Comparison of ENCODE assay signal across 9 cellular contexts in the genomic region with DNA sequence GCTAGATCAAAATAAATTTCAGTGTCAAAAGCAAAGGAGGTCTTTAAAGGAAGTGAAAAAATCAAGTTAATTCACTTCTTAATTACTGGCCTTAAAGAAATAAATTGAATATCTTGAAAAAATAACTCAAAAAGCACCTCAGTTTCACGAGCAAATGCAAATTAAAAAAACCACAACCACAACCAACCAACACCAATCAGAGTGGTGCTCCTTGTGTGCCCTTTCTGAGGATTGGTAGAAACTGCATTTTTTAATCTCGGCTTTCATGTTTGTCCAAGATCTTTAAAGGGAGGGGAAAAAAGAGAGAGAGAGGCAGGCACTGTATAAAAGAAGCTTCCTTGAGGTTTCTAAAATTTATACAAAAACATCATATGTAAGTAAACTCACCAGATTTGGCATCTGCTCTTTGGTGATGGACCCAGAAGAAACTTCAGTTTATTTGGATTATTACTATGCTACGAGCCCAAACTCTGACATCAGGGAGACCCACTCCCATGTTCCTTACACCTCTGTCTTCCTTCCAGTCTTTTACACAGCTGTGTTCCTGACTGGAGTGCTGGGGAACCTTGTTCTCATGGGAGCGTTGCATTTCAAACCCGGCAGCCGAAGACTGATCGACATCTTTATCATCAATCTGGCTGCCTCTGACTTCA. TPM values are rescaled to one million over a fixed set of nuclear protein-coding genes. Genes with fewer than 3 reads are reported as not detected.
A peak's percentile ranks its signal among the peaks of the same experiment; 100 is the strongest.
DNase-seq lines count a peak whose midpoint lies in the region; ATAC-seq and TF ChIP-seq lines count a peak whose summit lies in the region.
"Had no signal": no experiment of that assay in that cellular context is flagged by ENCODE, and none has a peak within 500 bp of the region (broad histone marks: within the 10 kb centered on the region; RNA-seq: fewer than 3 reads in every experiment).

A gene (plus strand): TSS at position 357 of the 653 bp plus-strand sequence. CDS start 56 bp downstream, at position 413.

- ATAC-seq in activated T-cell treated with anti-CD3 and anti-CD28 coated beads, Interleukin-2, amount 50 U/mL, for 4 hours: no peak
- peak; percentile 24 for ATAC-seq in HG02610 (IDR thresholded peaks at IDR 0.05; ENCODE audit: unreplicated experiment)

- intact Hi-C loops in transverse colon (cut with DNase I; ENCODE audit: low total_unique reads) (no loop called here), posterior vena cava (cut with DNase I) (no loop called here)

- H3K9me3 ChIP-seq in SU-DHL-6 (ENCODE audit: insufficient read depth, low read length) (no peaks in the 10 kb centered on the region), transverse colon (no peaks in the 10 kb centered on the region), Karpas-422 (ENCODE audit: low read length) (no peaks in the 10 kb centered on the region)

- H3K27me3 ChIP-seq in SU-DHL-6 (ENCODE audit: low read length) (no peaks in the 10 kb centered on the region), transverse colon (no peaks in the 10 kb centered on the region), Karpas-422 (ENCODE audit: low read length) (no peaks in the 10 kb centered on the region)

- no peaks in the 10 kb centered on the region for H3K4me1 ChIP-seq in transverse colon
- H3K4me1 ChIP-seq in Karpas-422 (ENCODE audit: low read length): no peaks in the 10 kb centered on the region; the same call in 1 of the 2 replicates

- H3K27ac ChIP-seq in SU-DHL-6 (ENCODE audit: low read depth, low read length) (peak within 1 kb of the TSS; percentile 97), transverse colon (peak within 1 kb of the TSS; percentile 45 to 60 (median 54)), Karpas-422 (ENCODE audit: low read length) (no peak within 1 kb of the TSS)

- H3K4me3 Mint-ChIP-seq in activated T-cell treated with anti-CD3 and anti-CD28 coated beads, Interleukin-2, amount 50 U/mL, for 4 hours: peak within 1 kb of the TSS; percentile 58

- H3K36me3 ChIP-seq in SU-DHL-6 (ENCODE audit: low read length) (no peaks in the 10 kb centered on the region; the same call in 1 of the 2 replicates), transverse colon (no peaks in the 10 kb centered on the region), Karpas-422 (ENCODE audit: insufficient read depth, low read length) (no peaks in the 10 kb centered on the region)

- H3K79me2 ChIP-seq in SU-DHL-6 (ENCODE audit: insufficient read depth, low read length) (peaks cover 34% of the 10 kb centered on the region), Karpas-422 (ENCODE audit: low read length) (no peaks in the 10 kb centered on the region)

- TF ChIP-seq CTCF in SU-DHL-6 (IDR thresholded peaks at IDR 0.05; ENCODE audit: insufficient read depth, low read length, poor library complexity, severe bottlenecking) (no peak), transverse colon (IDR thresholded peaks at IDR 0.05) (no peak)

- peak within 1 kb of the TSS; percentile 61 for H3K9ac ChIP-seq in SU-DHL-6 (ENCODE audit: low read length)
- H3K9ac ChIP-seq in Karpas-422 (ENCODE audit: low read length): no peak within 1 kb of the TSS

- no peak for TF ChIP-seq EP300 in transverse colon (IDR thresholded peaks at IDR 0.05; ENCODE audit: low read depth)

- H3K9me2 ChIP-seq in SU-DHL-6 (replicated peaks; ENCODE audit: insufficient read depth, low read length): no peaks in the 10 kb centered on the region
- H3K9me2 ChIP-seq in Karpas-422 (replicated peaks; ENCODE audit: insufficient read depth, low read length): no peaks in the 10 kb centered on the region

- DNase-seq in activated T-cell treated with anti-CD3 and anti-CD28 coated beads, Interleukin-2, amount 50 U/mL, for 4 hours: no peak
- DNase-seq in activated T-cell treated with anti-CD3 and anti-CD28 coated beads, Interleukin-2, amount 50 U/mL, for 48 hours: no peak
- DNase-seq in transverse colon (no peak), posterior vena cava (ENCODE audit: low spot score) (no peak), Karpas-422 (no peak), cerebellum (ENCODE audit: low spot score) (no peak)
- DNase-seq: activated CD4-positive, alpha-beta T cell treated with anti-CD3 and anti-CD28 coated beads, Interleukin-2, amount 50 U/mL, for 48 hours had no signal

- WGBS in transverse colon (ENCODE audit: low coverage in 1 of 2), 2 donors: 48 to 64% methylated on average over 3 to 7 of the region's 7 CpGs

- H3K4me2 ChIP-seq in SU-DHL-6 (ENCODE audit: low read depth, low read length, poor library complexity, severe bottlenecking) (peak within 1 kb of the TSS; percentile 88), Karpas-422 (ENCODE audit: low read depth, low read length, poor library complexity, severe bottlenecking) (no peak within 1 kb of the TSS)

- H3K27me3 Mint-ChIP-seq in activated T-cell treated with anti-CD3 and anti-CD28 coated beads, Interleukin-2, amount 50 U/mL, for 4 hours (ENCODE audit: low read depth): no peaks in the 10 kb centered on the region

- H2AFZ ChIP-seq in SU-DHL-6 (ENCODE audit: low read depth, low read length, severe bottlenecking) (no peak within 1 kb of the TSS), Karpas-422 (ENCODE audit: low read length) (no peak within 1 kb of the TSS)

- H3K9me3 Mint-ChIP-seq in activated T-cell treated with anti-CD3 and anti-CD28 coated beads, Interleukin-2, amount 50 U/mL, for 4 hours: no peaks in the 10 kb centered on the region

- in situ Hi-C loops in transverse colon (cut with MboI; ENCODE audit: low pct_ligation_motif_present in 1 of 4, low pct_unique_long_range_greater_than_20kb in 1 of 4, low sequenced_read_pairs in 3 of 4): no loop called here

- H3K36me3 Mint-ChIP-seq in activated T-cell treated with anti-CD3 and anti-CD28 coated beads, Interleukin-2, amount 50 U/mL, for 4 hours (ENCODE audit: insufficient read depth): no peaks in the 10 kb centered on the region

- peaks cover 10% of the 10 kb centered on the region for H3K4me1 Mint-ChIP-seq in activated T-cell treated with anti-CD3 and anti-CD28 coated beads, Interleukin-2, amount 50 U/mL, for 4 hours (ENCODE audit: low read depth)

- H3F3A ChIP-seq in SU-DHL-6 (ENCODE audit: insufficient read depth): peaks cover 38% of the 10 kb centered on the region

- H3K4me3 ChIP-seq in SU-DHL-6 (ENCODE audit: insufficient read depth, low read length, poor library complexity, severe bottlenecking) (peak within 1 kb of the TSS; percentile 72), transverse colon (peak within 1 kb of the TSS in 3 of 4 donors; percentile 18 to 19 (median 19)), Karpas-422 (ENCODE audit: low read length) (no peak within 1 kb of the TSS)

- no peak for TF ChIP-seq POLR2A in transverse colon (IDR thresholded peaks at IDR 0.05)

- H4K20me1 ChIP-seq in SU-DHL-6 (ENCODE audit: low read depth, low read length): no peaks in the 10 kb centered on the region
- H4K20me1 ChIP-seq in Karpas-422 (ENCODE audit: insufficient read depth, low read depth, low read length): no peaks in the 10 kb centered on the region

RNA-seq across cellular contexts. Expression of the gene that starts here (rescaled TPM):
- total RNA-seq in activated T-cell treated with anti-CD3 and anti-CD28 coated beads, Interleukin-2, amount 50 U/mL, for 4 hours: 1 to 10 TPM; 1.4 to 2.0 (median 1.5) TPM
- total RNA-seq in transverse colon: 10 to 100 TPM in 1 of 4 donors, 1 to 10 TPM in 2, under 1 TPM in 1; 0.60 to 11.7 (median 5.5) TPM
- not detected for total RNA-seq in posterior vena cava
- not detected in 2 replicates for total RNA-seq in Karpas-422 (2014; rRNA removed; shearing (Covaris generic); ENCODE audit: low replicate concordance)
- total RNA-seq in cerebellum: not detected
